ENCODE assay signal across 25 cellular contexts in genomic region chr1:96568639-96569038, GRCh38.
A peak's percentile ranks its signal among the peaks of the same experiment; 100 is the strongest.
DNase-seq lines count a peak whose midpoint lies in the region; ATAC-seq and TF ChIP-seq lines count a peak whose summit lies in the region.
"Had no signal": no experiment of that assay in that cellular context is flagged by ENCODE, and none has a peak within 500 bp of the region (broad histone marks: within the 10 kb centered on the region; RNA-seq: fewer than 3 reads in every experiment).

No MANE protein-coding gene starts in this region.

- H2BK5ac ChIP-seq in mesenchymal stem cell (ENCODE audit: low read depth, low read length, poor library complexity, severe bottlenecking) = no peak overlapping the region

- no peak overlapping the region for H4K91ac ChIP-seq in mesenchymal stem cell (ENCODE audit: low read length)

- H3K4me1 ChIP-seq in SK-N-SH (ENCODE audit: control insufficient read depth in 1 of 2, insufficient read depth in 2 of 2, low read depth in 1 of 2, low read length in 1 of 2) = no peaks in the 10 kb centered on the region; a peak in 1 of 4 replicates
- H3K4me1 ChIP-seq in mesenchymal stem cell (ENCODE audit: control insufficient read depth, insufficient read depth, low read depth, low read length) = no peaks in the 10 kb centered on the region
- H3K4me1 ChIP-seq: BE2C, BLaER1 had no signal

- H3K4me3 ChIP-seq in SK-N-SH (ENCODE audit: low read depth in 2 of 2, low read length in 1 of 2) = no peak overlapping the region
- H3K4me3 ChIP-seq in mesenchymal stem cell (ENCODE audit: insufficient read depth in 1 of 2, low read depth in 1 of 2, low read length in 2 of 2) = no peak overlapping the region
- H3K4me3 ChIP-seq: BLaER1, GM12878 had no signal

- H4K20me1 ChIP-seq in SK-N-SH (ENCODE audit: insufficient read depth) = no peaks in the 10 kb centered on the region
- H4K20me1 ChIP-seq: BLaER1 had no signal

- H3K36me3 ChIP-seq in SK-N-SH (replicated peaks in 1 of 2; ENCODE audit: control insufficient read depth in 1 of 2, insufficient read depth in 2 of 2, low read length in 1 of 2) = no peaks in the 10 kb centered on the region
- no peaks in the 10 kb centered on the region for H3K36me3 ChIP-seq in mesenchymal stem cell (ENCODE audit: control insufficient read depth in 1 of 2, insufficient read depth in 2 of 2, low read depth in 1 of 2, low read length in 2 of 2)
- H3K36me3 ChIP-seq: BE2C, BLaER1 had no signal

- H2BK12ac ChIP-seq in mesenchymal stem cell (ENCODE audit: low read length in 2 of 2) = no peak overlapping the region

- no peak overlapping the region for H2AK5ac ChIP-seq in mesenchymal stem cell (ENCODE audit: low read length, severe bottlenecking)

- H3K23ac ChIP-seq in mesenchymal stem cell (ENCODE audit: low read length in 2 of 2) = no peak overlapping the region

- no peak; the same call in 1 of the 2 replicates for TF ChIP-seq RAD21 in SK-N-SH (IDR thresholded peaks at IDR 0.05; ENCODE audit: low read length)

- WGBS in SK-N-SH (ENCODE audit: low lambda C conversion rate) = 40% methylated on average over 3 of the region's 3 CpGs
- WGBS in mesenchymal stem cell = 100% methylated on average over 3 of the region's 3 CpGs

- H3K9me3 ChIP-seq in SK-N-SH = no peaks in the 10 kb centered on the region
- no peaks in the 10 kb centered on the region for H3K9me3 ChIP-seq in mesenchymal stem cell (ENCODE audit: control insufficient read depth, low read length)
- H3K9me3 ChIP-seq: BE2C, BLaER1 had no signal

- no peak overlapping the region for H3K4ac ChIP-seq in mesenchymal stem cell (ENCODE audit: low read depth in 1 of 2, low read length in 2 of 2)

- H3K9ac ChIP-seq in SK-N-SH (no peak overlapping the region), mesenchymal stem cell (ENCODE audit: low read length) (no peak overlapping the region)
- H3K9ac ChIP-seq: BLaER1 had no signal

- no peaks in the 10 kb centered on the region for H3F3A ChIP-seq in SK-N-SH (replicated peaks; ENCODE audit: insufficient read depth)

- no peak for TF ChIP-seq CTCF in SK-N-SH (IDR thresholded peaks at IDR 0.05)

- no peak for ATAC-seq in SK-N-SH treated with all-trans-retinoic acid at 6 μM for 48 hours
- ATAC-seq: GM12878 had no signal

- H2AFZ ChIP-seq in SK-N-SH (ENCODE audit: low read depth) (no peak overlapping the region), mesenchymal stem cell (ENCODE audit: low read depth, low read length) (no peak overlapping the region)

- H2BK120ac ChIP-seq in mesenchymal stem cell (ENCODE audit: low read depth, low read length) = no peak overlapping the region

- peak overlapping the region; percentile 54 for H4K8ac ChIP-seq in mesenchymal stem cell (ENCODE audit: low read length)

- H3K27me3 ChIP-seq in SK-N-SH (ENCODE audit: insufficient read depth) = no peaks in the 10 kb centered on the region
- H3K27me3 ChIP-seq in mesenchymal stem cell (ENCODE audit: control insufficient read depth in 1 of 2, insufficient read depth in 1 of 2, low read length in 2 of 2) = no peaks in the 10 kb centered on the region
- H3K27me3 ChIP-seq: BE2C, BLaER1 had no signal

- POLR2A ChIA-PET in SK-N-SH (lab: Yijun Ruan, JAX) = no interaction called here

- CTCF ChIA-PET in SK-N-SH (lab: Yijun Ruan, JAX) = interaction anchor here (1.5 kb wide), 1 partner anchor 12 kb away, joined by 4 read pairs; no protein-coding TSS in a partner anchor

- H3K14ac ChIP-seq in mesenchymal stem cell (ENCODE audit: low read length in 2 of 2) = no peak overlapping the region

- no peak; a peak in 1 of 4 replicates for TF ChIP-seq EP300 in SK-N-SH (IDR thresholded peaks at IDR 0.05; ENCODE audit: borderline replicate concordance in 1 of 2, low read depth in 1 of 2, low read length in 1 of 2)

- no peak overlapping the region for H3K27ac ChIP-seq in SK-N-SH (ENCODE audit: low read depth in 2 of 2, low read length in 1 of 2)
- no peak overlapping the region for H3K27ac ChIP-seq in mesenchymal stem cell (ENCODE audit: low read length, poor library complexity, severe bottlenecking)
- H3K27ac ChIP-seq: BLaER1 had no signal

- no peak overlapping the region for H2BK15ac ChIP-seq in mesenchymal stem cell (ENCODE audit: low read depth, poor library complexity, severe bottlenecking)

- no peaks in the 10 kb centered on the region for H3K79me1 ChIP-seq in mesenchymal stem cell (replicated peaks; ENCODE audit: low read length, poor library complexity, severe bottlenecking)

- no peak overlapping the region for H3K4me2 ChIP-seq in SK-N-SH
- H3K4me2 ChIP-seq in mesenchymal stem cell (ENCODE audit: low read length, poor library complexity, severe bottlenecking) = no peak overlapping the region
- H3K4me2 ChIP-seq: BLaER1 had no signal

- H3K9me2 ChIP-seq in SK-N-SH = no peaks in the 10 kb centered on the region

- DNase-seq in NCI-H2171 treated with DMSO at 0.1 percent for 48 hours (lab: John Stamatoyannopoulos, UW) = peak; percentile 32
- DNase-seq in NCI-H2171 (lab: John Stamatoyannopoulos, UW) = no peak
- peak; percentile 34 for DNase-seq in SK-N-SH
- DNase-seq in SK-N-DZ (ENCODE audit: low spot score) = peak; percentile 38
- DNase-seq in mesenchymal stem cell = no peak
- DNase-seq in germinal center (ENCODE audit: low spot score) = no peak
- DNase-seq in NCI-H1930 (lab: John Stamatoyannopoulos, UW) = no peak
- DNase-seq: 8988T; ACHN; BE2C; C1 segment of cervical spinal cord; CD4-positive, alpha-beta memory T cell; CD4-positive, CD25-positive, alpha-beta regulatory T cell; CD8-positive, alpha-beta memory T cell; COR-L47; DMS 273 treated with DMSO at 0.1 percent for 48 hours; DMS153; DMS53; DMS79; DND-41; EL; GDM1 had no signal

- H3K18ac ChIP-seq in mesenchymal stem cell (ENCODE audit: low read depth in 1 of 2, low read length in 2 of 2) = no peak overlapping the region

- no peaks in the 10 kb centered on the region for H3K79me2 ChIP-seq in SK-N-SH (ENCODE audit: insufficient read depth)

TF ChIP-seq in SK-N-SH, 30 proteins besides CTCF, POLR2A, EP300 and RAD21:
- TF ChIP-seq GATA2 (CRISPR knock-in tag; IDR thresholded peaks at IDR 0.05) = peak; percentile 72; the same call in 1 of the 2 replicates
- TF ChIP-seq IRF3 (IDR thresholded peaks at IDR 0.05; ENCODE audit: low read depth, low read length) = no peak

TF ChIP-seq in SK-N-SH treated with all-trans-retinoic acid at 6 μM for 48 hours, 23 proteins besides CTCF, POLR2A, EP300 and RAD21 (continues in another document):
- TF ChIP-seq ARNTL (CRISPR knock-in tag; IDR thresholded peaks at IDR 0.05; ENCODE audit: borderline replicate concordance, low read depth) (no peak), ZNF565 (CRISPR knock-in tag; conservative IDR thresholded peaks at IDR 0.05; ENCODE audit: low read depth) (no peak), RARB (CRISPR knock-in tag; IDR thresholded peaks at IDR 0.05) (no peak), OSR1 (CRISPR knock-in tag; IDR thresholded peaks at IDR 0.05) (no peak), CSRNP3 (CRISPR knock-in tag; IDR thresholded peaks at IDR 0.05) (no peak), ZFP3 (CRISPR knock-in tag; IDR thresholded peaks at IDR 0.05) (no peak), CREB5 (CRISPR knock-in tag; IDR thresholded peaks at IDR 0.05; ENCODE audit: low read depth) (no peak), PATZ1 (CRISPR knock-in tag; IDR thresholded peaks at IDR 0.05; ENCODE audit: borderline replicate concordance) (no peak), SNAI2 (CRISPR knock-in tag; IDR thresholded peaks at IDR 0.05) (no peak), ESRRG (CRISPR knock-in tag; IDR thresholded peaks at IDR 0.05) (no peak), TCF4 (CRISPR knock-in tag; IDR thresholded peaks at IDR 0.05; ENCODE audit: borderline replicate concordance) (no peak), GLIS3 (CRISPR knock-in tag; IDR thresholded peaks at IDR 0.05) (no peak), ZNF70 (CRISPR knock-in tag; IDR thresholded peaks at IDR 0.05) (no peak), ZNF8 (CRISPR knock-in tag; IDR thresholded peaks at IDR 0.05) (no peak), ISL1 (CRISPR knock-in tag; IDR thresholded peaks at IDR 0.05) (no peak), CSDC2 (CRISPR knock-in tag; IDR thresholded peaks at IDR 0.05) (no peak)

Comparison
In these comparisons a context has a peak if more than half of its experiments do, and no peak if none do; other contexts are left out.
1. DNase-seq: peak in NCI-H2171 treated with DMSO at 0.1 percent for 48 hours (single experiment), SK-N-SH (single experiment) and SK-N-DZ (single experiment); none in NCI-H2171 (single experiment), mesenchymal stem cell (single experiment), germinal center (single experiment) and NCI-H1930 (0 of 2).